13 cellular contexts compared by ENCODE assay signal in the genomic region with DNA sequence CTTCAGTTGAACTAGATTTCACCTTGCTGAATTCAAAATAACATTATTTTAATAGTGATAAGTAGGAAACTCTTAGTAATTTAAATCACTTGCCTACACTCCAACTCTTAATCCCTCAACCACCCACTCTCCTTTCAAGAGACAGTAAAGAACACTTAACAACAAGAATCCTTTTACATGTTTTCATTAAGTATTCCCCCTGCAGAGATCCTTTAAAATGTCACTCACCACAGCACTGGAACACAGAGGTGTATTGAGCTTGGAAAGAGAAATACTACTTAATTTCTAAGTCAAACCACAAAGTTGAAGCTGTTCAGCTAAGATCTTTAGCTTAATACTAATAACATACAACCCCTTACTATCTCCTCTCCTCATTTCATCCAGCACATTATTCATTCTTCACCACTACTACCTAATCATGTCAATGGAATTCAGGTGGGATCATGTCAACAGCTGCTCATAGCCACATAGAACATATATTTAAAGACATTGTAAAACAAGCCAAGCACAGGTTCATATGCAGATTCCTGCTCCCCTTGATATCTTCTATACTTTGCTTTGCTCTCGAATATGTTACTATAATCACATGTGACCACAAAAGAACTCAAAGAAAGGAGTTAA.
"Had no signal": no experiment of that assay in that cellular context is flagged by ENCODE, and none has a peak within 500 bp of the region (broad histone marks: within the 10 kb centered on the region; RNA-seq: fewer than 3 reads in every experiment).

No MANE protein-coding gene starts in this region.

- H3K36me3 ChIP-seq: pancreas, thyroid gland, uterus had no signal

- H3K4me3 ChIP-seq: pancreas, thyroid gland, uterus had no signal

- H3K27me3 ChIP-seq: pancreas, thyroid gland, uterus had no signal

- H3K9me3 ChIP-seq: pancreas, thyroid gland, uterus had no signal

- DNase-seq: activated CD4-positive, alpha-beta T cell treated with anti-CD3 and anti-CD28 coated beads for 1 hour; activated CD4-positive, alpha-beta T cell treated with anti-CD3 and anti-CD28 coated beads, Interleukin-2, amount 50 U/mL, for 48 hours; activated CD8-positive, alpha-beta memory T cell treated with anti-CD3 and anti-CD28 coated beads, Interleukin-2, amount 10 ng/mL, durations not matched to agents 7 days and 5 days; activated effector memory CD4-positive, alpha-beta T cell treated with Interleukin-2 at 50 U/mL for 16 hours; activated T-cell treated with anti-CD3 and anti-CD28 coated beads, Interleukin-2, amount 50 U/mL, for 24 hours; dermis blood vessel endothelial cell; endodermal cell; kidney; pancreas; retina; stimulated activated CD4-positive, alpha-beta T cell treated with anti-CD3 and anti-CD28 coated beads, Interleukin-4, amount 100 ng/mL, for 4 hours; thyroid gland; uterus had no signal

- H3K27ac ChIP-seq: pancreas, thyroid gland, uterus had no signal

- H3K4me1 ChIP-seq: pancreas, thyroid gland, uterus had no signal
